17 cellular contexts compared by ENCODE assay signal in the genomic region with DNA sequence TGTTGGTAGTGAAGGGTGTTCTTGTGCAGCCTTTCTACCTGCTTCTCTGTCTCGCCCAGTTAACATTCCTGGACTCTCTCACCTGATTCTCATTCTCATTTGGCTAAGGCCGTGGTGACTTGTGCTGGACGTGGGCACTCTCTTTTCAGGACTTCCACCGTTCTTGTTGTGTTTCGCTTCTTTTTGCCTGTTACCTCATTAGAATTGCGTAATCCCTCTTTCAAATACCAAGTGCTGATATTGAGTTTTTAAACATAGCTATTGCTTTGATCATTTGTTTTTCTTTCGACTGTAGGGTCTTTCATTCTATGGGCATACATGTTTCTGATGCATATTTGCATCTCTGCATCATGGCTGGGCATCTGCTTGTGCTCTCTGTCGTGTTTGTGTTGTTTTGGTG.
"Had no signal": no experiment of that assay in that cellular context is flagged by ENCODE, and none has a peak within 500 bp of the region (broad histone marks: within the 10 kb centered on the region; RNA-seq: fewer than 3 reads in every experiment).

No MANE protein-coding gene starts in this region.

- H3K4me1 Mint-ChIP-seq: activated B cell treated with CpG ODN at 0.5 μM for 24 hours; activated CD4-positive, alpha-beta T cell treated with anti-CD3 and anti-CD28 coated beads, Interleukin-2, amount 10 ng/mL, durations not matched to agents 7 days and 5 days; naive B cell; stimulated activated naive B cell treated with anti-CD40 and anti-IgM and Interleukin-4, amounts not matched to agents 10 μg/mL and 1 μg/mL and 100 μg/mL, for 72 hours had no signal

- ATAC-seq: left colon; stimulated activated naive B cell treated with anti-CD40 and anti-IgM and Interleukin-4, amounts not matched to agents 10 μg/mL and 1 μg/mL and 100 μg/mL, for 72 hours had no signal

- H3K9me3 ChIP-seq: ascending aorta, tibial artery, uterus had no signal

- H3K27me3 ChIP-seq: ascending aorta, tibial artery, uterus had no signal

- DNase-seq: activated B cell treated with CpG ODN at 0.5 μM for 24 hours; activated CD4-positive, alpha-beta T cell treated with anti-CD3 and anti-CD28 coated beads, Interleukin-2, amount 10 ng/mL, durations not matched to agents 7 days and 5 days; activated CD8-positive, alpha-beta memory T cell treated with anti-CD3 and anti-CD28 coated beads, Interleukin-2, amount 50 U/mL, for 48 hours; activated naive CD4-positive, alpha-beta T cell; left colon; naive B cell; posterior cingulate gyrus; stimulated activated CD4-positive, alpha-beta T cell treated with anti-CD3 and anti-CD28 coated beads, Interleukin-15, amount 100 ng/mL, for 24 hours; stimulated activated CD4-positive, alpha-beta T cell treated with anti-CD3 and anti-CD28 coated beads, Interleukin-4, amount 100 ng/mL, for 1 hour; stimulated activated naive B cell treated with anti-CD40 and anti-IgM and Interleukin-4, amounts not matched to agents 10 μg/mL and 1 μg/mL and 100 μg/mL, for 72 hours; T-helper 2 cell; tibial artery; uterus had no signal

- H3K27ac ChIP-seq: ascending aorta, tibial artery, uterus had no signal

- FAIRE-seq: islet of Langerhans, TTC549 had no signal

- H3K36me3 ChIP-seq: ascending aorta, tibial artery, uterus had no signal

- H3K4me1 ChIP-seq: ascending aorta, tibial artery had no signal

- H3K27me3 Mint-ChIP-seq: activated B cell treated with CpG ODN at 0.5 μM for 24 hours; activated CD4-positive, alpha-beta T cell treated with anti-CD3 and anti-CD28 coated beads, Interleukin-2, amount 10 ng/mL, durations not matched to agents 7 days and 5 days; naive B cell; stimulated activated naive B cell treated with anti-CD40 and anti-IgM and Interleukin-4, amounts not matched to agents 10 μg/mL and 1 μg/mL and 100 μg/mL, for 72 hours had no signal

- H3K27ac Mint-ChIP-seq: activated B cell treated with CpG ODN at 0.5 μM for 24 hours; activated CD4-positive, alpha-beta T cell treated with anti-CD3 and anti-CD28 coated beads, Interleukin-2, amount 10 ng/mL, durations not matched to agents 7 days and 5 days; activated T-helper 1 cell treated with anti-CD3 and anti-CD28 coated beads, Interleukin-12 subunit alpha, Interleukin-12 subunit beta, Interleukin-2, Interleukin-4 antibody, amounts not matched to agents 30 ng/mL and 10 ng/mL and 1 ng/mL, durations not matched to agents 14 hours and 24 hours and 36 hours; stimulated activated naive B cell treated with anti-CD40 and anti-IgM and Interleukin-4, amounts not matched to agents 10 μg/mL and 1 μg/mL and 100 μg/mL, for 72 hours had no signal

- H3K4me3 ChIP-seq: ascending aorta, tibial artery, uterus had no signal

- H3K4me3 Mint-ChIP-seq: activated B cell treated with CpG ODN at 0.5 μM for 24 hours; activated CD4-positive, alpha-beta T cell treated with anti-CD3 and anti-CD28 coated beads, Interleukin-2, amount 10 ng/mL, durations not matched to agents 7 days and 5 days; activated T-helper 1 cell treated with anti-CD3 and anti-CD28 coated beads, Interleukin-12 subunit alpha, Interleukin-12 subunit beta, Interleukin-2, Interleukin-4 antibody, amounts not matched to agents 30 ng/mL and 10 ng/mL and 1 ng/mL, durations not matched to agents 14 hours and 24 hours and 36 hours; naive B cell; stimulated activated naive B cell treated with anti-CD40 and anti-IgM and Interleukin-4, amounts not matched to agents 10 μg/mL and 1 μg/mL and 100 μg/mL, for 72 hours had no signal

- H3K9me3 Mint-ChIP-seq: activated B cell treated with CpG ODN at 0.5 μM for 24 hours; activated CD4-positive, alpha-beta T cell treated with anti-CD3 and anti-CD28 coated beads, Interleukin-2, amount 10 ng/mL, durations not matched to agents 7 days and 5 days; activated T-helper 1 cell treated with anti-CD3 and anti-CD28 coated beads, Interleukin-12 subunit alpha, Interleukin-12 subunit beta, Interleukin-2, Interleukin-4 antibody, amounts not matched to agents 30 ng/mL and 10 ng/mL and 1 ng/mL, durations not matched to agents 14 hours and 24 hours and 36 hours; naive B cell; stimulated activated naive B cell treated with anti-CD40 and anti-IgM and Interleukin-4, amounts not matched to agents 10 μg/mL and 1 μg/mL and 100 μg/mL, for 72 hours had no signal
